ENCODE assay signal across 20 cellular contexts in the genomic region with DNA sequence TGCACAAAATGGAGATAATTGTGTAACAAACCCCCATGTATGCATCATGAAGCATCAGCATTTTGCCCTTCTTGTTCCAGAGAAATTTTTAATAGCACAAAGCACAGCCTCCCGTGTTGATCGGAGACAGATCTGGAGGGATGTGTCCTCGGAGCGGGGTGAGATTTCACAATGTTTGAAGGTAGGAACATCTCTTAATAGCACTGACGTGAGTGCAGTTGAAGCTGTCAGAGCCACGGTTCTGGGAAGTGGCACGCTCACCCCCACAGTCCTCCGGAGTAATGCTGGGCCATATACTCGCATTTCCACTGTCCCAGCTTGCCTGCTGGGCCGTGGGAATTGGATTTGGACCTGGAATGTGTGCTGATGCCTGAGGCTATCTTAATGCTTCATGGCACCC. TPM values are rescaled to one million over a fixed set of nuclear protein-coding genes. Genes with fewer than 3 reads are reported as not detected.
DNase-seq lines count a peak whose midpoint lies in the region; ATAC-seq and TF ChIP-seq lines count a peak whose summit lies in the region.
"Had no signal": no experiment of that assay in that cellular context is flagged by ENCODE, and none has a peak within 500 bp of the region (broad histone marks: within the 10 kb centered on the region; RNA-seq: fewer than 3 reads in every experiment).

No MANE protein-coding gene starts in this region.

- H3K4me1 ChIP-seq in DND-41 (ENCODE audit: insufficient read depth, low read length), result peaks cover 100% of the 10 kb centered on the region
- peaks cover 28% of the 10 kb centered on the region for H3K4me1 ChIP-seq in left ventricle myocardium inferior
- no peaks in the 10 kb centered on the region for H3K4me1 ChIP-seq in osteoblast (ENCODE audit: insufficient read depth, low read length)

- H3K79me2 ChIP-seq in DND-41 (ENCODE audit: insufficient read depth, low read length) (peaks cover 100% of the 10 kb centered on the region), osteoblast (ENCODE audit: insufficient read depth, low read length) (no peaks in the 10 kb centered on the region)

- intact Hi-C loops in left ventricle myocardium inferior (cut with micrococcal nuclease), result no loop called here

- H3K9me3 Mint-ChIP-seq in effector memory CD8-positive, alpha-beta T cell, result peaks cover 5 to 15% of the 10 kb centered on the region in 2 donors
- H3K9me3 Mint-ChIP-seq: activated CD4-positive, alpha-beta T cell treated with anti-CD3 and anti-CD28 coated beads, Interleukin-2, amount 10 ng/mL, durations not matched to agents 7 days and 5 days; activated naive CD8-positive, alpha-beta T cell treated with anti-CD3 and anti-CD28 coated beads, Interleukin-2, amount 50 U/mL, for 24 hours; T-cell had no signal

- H3K27ac Mint-ChIP-seq in effector memory CD8-positive, alpha-beta T cell, result no peak overlapping the region
- H3K27ac Mint-ChIP-seq: activated CD4-positive, alpha-beta T cell treated with anti-CD3 and anti-CD28 coated beads, Interleukin-2, amount 10 ng/mL, durations not matched to agents 7 days and 5 days; activated naive CD8-positive, alpha-beta T cell treated with anti-CD3 and anti-CD28 coated beads, Interleukin-2, amount 50 U/mL, for 24 hours; progenitor cell of endocrine pancreas; T-cell had no signal

- H3K36me3 ChIP-seq in DND-41 (ENCODE audit: insufficient read depth, low read length) (peaks cover 72% of the 10 kb centered on the region), SK-N-MC (ENCODE audit: insufficient read depth, low read length) (no peaks in the 10 kb centered on the region), left ventricle myocardium inferior (no peaks in the 10 kb centered on the region), osteoblast (ENCODE audit: insufficient read depth, low read length) (no peaks in the 10 kb centered on the region)

- H3K27ac ChIP-seq in DND-41 (ENCODE audit: low read length), result peak overlapping the region; percentile 98
- no peak overlapping the region for H3K27ac ChIP-seq in SK-N-MC
- peak overlapping the region; percentile 64 for H3K27ac ChIP-seq in left ventricle myocardium inferior (replicated peaks)
- no peak overlapping the region for H3K27ac ChIP-seq in osteoblast (ENCODE audit: low read depth, low read length)

- peak overlapping the region; percentile 97 for H3K9ac ChIP-seq in DND-41 (ENCODE audit: low read depth, low read length)
- no peak overlapping the region for H3K9ac ChIP-seq in SK-N-MC (ENCODE audit: insufficient read length)

- no peaks in the 10 kb centered on the region for H3K27me3 Mint-ChIP-seq in effector memory CD8-positive, alpha-beta T cell
- H3K27me3 Mint-ChIP-seq: T-cell had no signal

- no peak for TF ChIP-seq CTCF in DND-41 (IDR thresholded peaks at IDR 0.05; ENCODE audit: borderline replicate concordance, extremely low read depth, low read length, poor library complexity, severe bottlenecking)
- TF ChIP-seq CTCF in left ventricle myocardium inferior (IDR thresholded peaks at IDR 0.05; ENCODE audit: borderline replicate concordance), result no peak
- TF ChIP-seq CTCF in osteoblast (IDR thresholded peaks at IDR 0.05; ENCODE audit: extremely low read depth, low read depth, low read length), result no peak

- no peaks in the 10 kb centered on the region for H3K36me3 Mint-ChIP-seq in effector memory CD8-positive, alpha-beta T cell (ENCODE audit: insufficient read depth)
- H3K36me3 Mint-ChIP-seq: T-cell had no signal

- peaks cover 16% of the 10 kb centered on the region for H4K20me1 ChIP-seq in DND-41 (ENCODE audit: insufficient read depth, low read length)
- no peaks in the 10 kb centered on the region for H4K20me1 ChIP-seq in osteoblast (ENCODE audit: insufficient read depth, low read length)

- H3K4me3 ChIP-seq in DND-41 (ENCODE audit: low read depth in 1 of 2, low read length in 2 of 2) (peak overlapping the region in 1 of 2 experiments; percentile 42; a peak in 2 of 4 replicates), SK-N-MC (peak overlapping the region; percentile 71; the same call in 1 of the 2 replicates), left ventricle myocardium inferior (no peak overlapping the region), osteoblast (ENCODE audit: insufficient read depth, low read length) (no peak overlapping the region)

- no peak overlapping the region for H3K4me3 Mint-ChIP-seq in effector memory CD8-positive, alpha-beta T cell
- H3K4me3 Mint-ChIP-seq: activated CD4-positive, alpha-beta T cell treated with anti-CD3 and anti-CD28 coated beads, Interleukin-2, amount 10 ng/mL, durations not matched to agents 7 days and 5 days; activated naive CD8-positive, alpha-beta T cell treated with anti-CD3 and anti-CD28 coated beads, Interleukin-2, amount 50 U/mL, for 24 hours; T-cell had no signal

- no peaks in the 10 kb centered on the region for H3K4me1 Mint-ChIP-seq in effector memory CD8-positive, alpha-beta T cell (ENCODE audit: low read depth in 2 of 2)
- H3K4me1 Mint-ChIP-seq: activated CD4-positive, alpha-beta T cell treated with anti-CD3 and anti-CD28 coated beads, Interleukin-2, amount 10 ng/mL, durations not matched to agents 7 days and 5 days; activated naive CD8-positive, alpha-beta T cell treated with anti-CD3 and anti-CD28 coated beads, Interleukin-2, amount 50 U/mL, for 24 hours; T-cell had no signal

- H3K9me3 ChIP-seq in DND-41 (ENCODE audit: insufficient read depth, low read length, severe bottlenecking) (no peaks in the 10 kb centered on the region), SK-N-MC (ENCODE audit: low read depth, low read length) (no peaks in the 10 kb centered on the region), left ventricle myocardium inferior (replicated peaks) (no peaks in the 10 kb centered on the region), osteoblast (ENCODE audit: low read depth, low read length) (no peaks in the 10 kb centered on the region)

- H3K27me3 ChIP-seq in DND-41 (ENCODE audit: insufficient read depth, low read length, poor library complexity) (no peaks in the 10 kb centered on the region), left ventricle myocardium inferior (ENCODE audit: low read depth) (no peaks in the 10 kb centered on the region), osteoblast (ENCODE audit: insufficient read depth, low read length) (no peaks in the 10 kb centered on the region)

- H2AFZ ChIP-seq in DND-41 (ENCODE audit: low read depth, low read length) (no peak overlapping the region), osteoblast (ENCODE audit: low read length) (no peak overlapping the region)

- peak; percentile 36 for ATAC-seq in DND-41 (ENCODE audit: insufficient read depth, low read depth)
- no peak for ATAC-seq in effector memory CD8-positive, alpha-beta T cell (replicated peaks)
- ATAC-seq: activated naive CD8-positive, alpha-beta T cell treated with anti-CD3 and anti-CD28 coated beads, Interleukin-2, amount 50 U/mL, for 24 hours; T-cell had no signal

- H3K4me2 ChIP-seq in DND-41 (ENCODE audit: insufficient read depth, low read length) (peak overlapping the region; percentile 59), osteoblast (ENCODE audit: insufficient read depth, low read length) (no peak overlapping the region)

- peak; percentile 66 for DNase-seq in DND-41
- DNase-seq in SK-N-MC (ENCODE audit: low read depth, low spot score), result no peak
- peak; percentile 25 for DNase-seq in left ventricle myocardium inferior
- DNase-seq in putamen (ENCODE audit: low spot score), result peak; percentile 86
- no peak for DNase-seq in T-helper 2 cell
- no peak for DNase-seq in osteoblast (ENCODE audit: insufficient read length, low spot score, missing footprints)
- DNase-seq in effector memory CD8-positive, alpha-beta T cell, result no peak
- no peak for DNase-seq in NK-92 treated with Interleukin-12 subunit alpha and Interleukin-12 subunit beta, amount 100 ng/mL, for 24 hours (lab: John Stamatoyannopoulos, UW)
- DNase-seq: activated CD4-positive, alpha-beta T cell treated with anti-CD3 and anti-CD28 coated beads, Interleukin-2, amount 10 ng/mL, durations not matched to agents 7 days and 5 days; activated naive CD8-positive, alpha-beta T cell treated with anti-CD3 and anti-CD28 coated beads, Interleukin-2, amount 50 U/mL, for 24 hours; foreskin melanocyte; midbrain; NCI-H1105; NCI-H2107; NCI-H510A; stimulated activated CD8-positive, alpha-beta memory T cell treated with anti-CD3 and anti-CD28 coated beads, Interleukin-4, amount 100 ng/mL, for 48 hours; T-cell had no signal

RNA-seq across cellular contexts. Expression of gene ARPP21, which starts 24.1 kb away (rescaled TPM):
- total RNA-seq in left ventricle myocardium inferior (not detected), osteoblast (not detected in 2 replicates)
- total RNA-seq: A673; activated CD4-positive, alpha-beta T cell treated with anti-CD3 and anti-CD28 coated beads, Interleukin-2, amount 10 ng/mL, durations not matched to agents 7 days and 5 days; epithelial cell of proximal tubule; progenitor cell of endocrine pancreas; T-cell had no signal

Comparison
In these comparisons a context has a peak if more than half of its experiments do, and no peak if none do; other contexts are left out.
1. DNase-seq: peak in DND-41 (single experiment), left ventricle myocardium inferior (single experiment) and putamen (single experiment); none in SK-N-MC (single experiment), T-helper 2 cell (0 of 5), osteoblast (single experiment), effector memory CD8-positive, alpha-beta T cell (0 of 3) and NK-92 treated with Interleukin-12 subunit alpha and Interleukin-12 subunit beta, amount 100 ng/mL, for 24 hours (single experiment).
2. H3K27ac ChIP-seq: peak in DND-41 (single experiment) and left ventricle myocardium inferior (single experiment); none in SK-N-MC (single experiment) and osteoblast (single experiment).